1 cellular context compared by ENCODE assay signal in genomic region chr13:41812237-41812636, GRCh38.
TF ChIP-seq lines count a peak whose summit lies in the region.

No MANE protein-coding gene starts in this region.

TF ChIP-seq in GM12878, 131 proteins besides CTCF, POLR2A, EP300 and RAD21 (continued from another document):
- TF ChIP-seq ZBED1 (IDR thresholded peaks at IDR 0.05; ENCODE audit: borderline replicate concordance) (no peak), EED (IDR thresholded peaks at IDR 0.05; ENCODE audit: low read depth) (no peak), SP1 (IDR thresholded peaks at IDR 0.05; ENCODE audit: low read depth, low read length) (no peak), HDGF (IDR thresholded peaks at IDR 0.05) (no peak), BHLHE40 (IDR thresholded peaks at IDR 0.05; ENCODE audit: borderline replicate concordance in 1 of 2, low read depth in 2 of 2, low read length in 1 of 2) (no peak), ETV6 (conservative IDR thresholded peaks at IDR 0.05 in 1 of 2, IDR thresholded peaks at IDR 0.05 in 1 of 2; ENCODE audit: borderline replicate concordance in 1 of 2, low read depth in 1 of 2) (no peak), SMAD5 (IDR thresholded peaks at IDR 0.05; ENCODE audit: low read depth) (no peak), BACH1 (IDR thresholded peaks at IDR 0.05; ENCODE audit: borderline replicate concordance) (no peak), GABPA (IDR thresholded peaks at IDR 0.05; ENCODE audit: low read depth) (no peak)
